Comparison of ENCODE assay signal across 2 cellular contexts in the genomic region with DNA sequence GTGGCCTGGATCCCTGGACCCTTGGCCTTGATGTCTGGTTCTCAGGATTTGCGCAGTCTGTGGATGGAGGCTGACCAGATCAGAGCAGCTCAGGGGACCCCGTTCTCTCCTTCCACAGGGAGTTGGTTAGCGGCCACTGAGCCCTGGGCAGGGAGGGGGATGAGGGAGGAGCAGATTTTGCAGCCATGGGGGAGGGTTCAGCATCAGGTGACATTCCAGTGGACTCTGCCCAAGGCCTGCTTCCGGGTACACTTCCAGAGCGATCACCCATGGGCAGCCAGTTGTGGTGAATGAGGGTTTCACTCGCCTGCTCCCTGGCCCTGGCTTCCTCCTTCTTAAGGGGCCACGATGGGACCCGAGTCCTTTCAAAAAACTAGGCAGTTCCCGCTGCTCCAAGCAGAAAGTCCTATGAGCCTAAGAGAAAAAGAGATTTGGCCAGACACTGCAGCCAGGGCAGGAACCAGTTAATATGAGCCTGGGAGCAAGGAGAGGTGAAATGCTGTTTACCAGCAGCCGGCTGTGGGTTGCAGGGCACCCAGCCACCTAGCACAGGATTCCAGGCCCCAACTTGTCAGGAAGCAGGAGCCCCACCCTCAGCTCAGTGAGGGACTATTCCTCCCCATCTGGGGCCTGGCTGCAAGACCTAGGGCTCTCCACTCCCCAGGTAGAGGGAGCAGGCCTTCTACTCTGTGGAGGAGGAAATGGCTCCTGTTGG.
A peak's percentile ranks its signal among the peaks of the same experiment; 100 is the strongest.
TF ChIP-seq lines count a peak whose summit lies in the region.

No MANE protein-coding gene starts in this region.

TF ChIP-seq in HEK293, 187 proteins besides CTCF, POLR2A, EP300 and RAD21:
- TF ChIP-seq ZNF26 (tag by site-specific recombination; IDR thresholded peaks at IDR 0.05) (no peak), ZIC2 (tag by site-specific recombination; IDR thresholded peaks at IDR 0.05) (peak; percentile 49; the same call in 1 of the 2 replicates)

TF ChIP-seq in HepG2, 621 proteins besides CTCF, POLR2A, EP300 and RAD21 (continues in another document):
- no peak for TF ChIP-seq ZKSCAN8 (CRISPR knock-in tag; IDR thresholded peaks at IDR 0.05; ENCODE audit: borderline replicate concordance)
- no peak for TF ChIP-seq HHEX (CRISPR knock-in tag; IDR thresholded peaks at IDR 0.05)
- TF ChIP-seq, protein P1, sequence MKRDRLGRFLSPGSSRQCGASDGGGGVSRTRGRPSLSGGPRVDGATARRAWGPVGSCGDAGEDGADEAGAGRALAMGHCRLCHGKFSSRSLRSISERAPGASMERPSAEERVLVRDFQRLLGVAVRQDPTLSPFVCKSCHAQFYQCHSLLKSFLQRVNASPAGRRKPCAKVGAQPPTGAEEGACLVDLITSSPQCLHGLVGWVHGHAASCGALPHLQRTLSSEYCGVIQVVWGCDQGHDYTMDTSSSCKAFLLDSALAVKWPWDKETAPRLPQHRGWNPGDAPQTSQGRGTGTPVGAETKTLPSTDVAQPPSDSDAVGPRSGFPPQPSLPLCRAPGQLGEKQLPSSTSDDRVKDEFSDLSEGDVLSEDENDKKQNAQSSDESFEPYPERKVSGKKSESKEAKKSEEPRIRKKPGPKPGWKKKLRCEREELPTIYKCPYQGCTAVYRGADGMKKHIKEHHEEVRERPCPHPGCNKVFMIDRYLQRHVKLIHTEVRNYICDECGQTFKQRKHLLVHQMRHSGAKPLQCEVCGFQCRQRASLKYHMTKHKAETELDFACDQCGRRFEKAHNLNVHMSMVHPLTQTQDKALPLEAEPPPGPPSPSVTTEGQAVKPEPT (CRISPR knock-in tag; IDR thresholded peaks at IDR 0.05; ENCODE audit: low read depth): no peak
- TF ChIP-seq KDM1A (CRISPR knock-in tag; IDR thresholded peaks at IDR 0.05): no peak; the same call in 1 of the 2 replicates
- no peak for TF ChIP-seq MTA3 (CRISPR knock-in tag; IDR thresholded peaks at IDR 0.05)
- no peak for TF ChIP-seq MYNN (CRISPR knock-in tag; IDR thresholded peaks at IDR 0.05; ENCODE audit: low read depth)
- TF ChIP-seq, protein P2, sequence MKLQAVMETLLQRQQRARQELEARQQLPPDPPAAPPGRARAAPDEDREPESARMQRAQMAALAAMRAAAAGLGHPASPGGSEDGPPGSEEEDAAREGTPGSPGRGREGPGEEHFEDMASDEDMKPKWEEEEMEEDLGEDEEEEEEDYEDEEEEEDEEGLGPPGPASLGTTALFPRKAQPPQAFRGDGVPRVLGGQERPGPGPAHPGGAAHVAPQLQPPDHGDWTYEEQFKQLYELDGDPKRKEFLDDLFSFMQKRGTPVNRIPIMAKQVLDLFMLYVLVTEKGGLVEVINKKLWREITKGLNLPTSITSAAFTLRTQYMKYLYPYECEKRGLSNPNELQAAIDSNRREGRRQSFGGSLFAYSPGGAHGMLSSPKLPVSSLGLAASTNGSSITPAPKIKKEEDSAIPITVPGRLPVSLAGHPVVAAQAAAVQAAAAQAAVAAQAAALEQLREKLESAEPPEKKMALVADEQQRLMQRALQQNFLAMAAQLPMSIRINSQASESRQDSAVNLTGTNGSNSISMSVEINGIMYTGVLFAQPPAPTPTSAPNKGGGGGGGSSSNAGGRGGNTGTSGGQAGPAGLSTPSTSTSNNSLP (IDR thresholded peaks at IDR 0.05; ENCODE audit: low read depth, low read length): no peak
- TF ChIP-seq GATAD1 (CRISPR knock-in tag; IDR thresholded peaks at IDR 0.05): no peak; the same call in none of the 2 replicates
- no peak for TF ChIP-seq CCAR2 (optimal IDR thresholded peaks at IDR 0.05; ENCODE audit: low read depth, low read length)
- TF ChIP-seq SNAPC5 (CRISPR knock-in tag; IDR thresholded peaks at IDR 0.05; ENCODE audit: borderline replicate concordance): no peak
- peak; percentile 68; the same call in 1 of the 2 replicates for TF ChIP-seq HOXD1 (CRISPR knock-in tag; IDR thresholded peaks at IDR 0.05)
- TF ChIP-seq HNRNPLL (IDR thresholded peaks at IDR 0.05; ENCODE audit: low read depth, low read length, poor library complexity, severe bottlenecking): no peak
- TF ChIP-seq KAT7 (CRISPR knock-in tag; IDR thresholded peaks at IDR 0.05; ENCODE audit: borderline replicate concordance): 0 out of 2 replicates have a peak, but pooled peaks have one; percentile 25
- TF ChIP-seq NCOA2 (CRISPR knock-in tag; IDR thresholded peaks at IDR 0.05): peak; percentile 74
- TF ChIP-seq ZNF781 (CRISPR knock-in tag; IDR thresholded peaks at IDR 0.05; ENCODE audit: borderline replicate concordance, not compliant biosample characterization): no peak
- TF ChIP-seq ZMYM2 (CRISPR knock-in tag; IDR thresholded peaks at IDR 0.05): no peak
- TF ChIP-seq, protein P3, sequence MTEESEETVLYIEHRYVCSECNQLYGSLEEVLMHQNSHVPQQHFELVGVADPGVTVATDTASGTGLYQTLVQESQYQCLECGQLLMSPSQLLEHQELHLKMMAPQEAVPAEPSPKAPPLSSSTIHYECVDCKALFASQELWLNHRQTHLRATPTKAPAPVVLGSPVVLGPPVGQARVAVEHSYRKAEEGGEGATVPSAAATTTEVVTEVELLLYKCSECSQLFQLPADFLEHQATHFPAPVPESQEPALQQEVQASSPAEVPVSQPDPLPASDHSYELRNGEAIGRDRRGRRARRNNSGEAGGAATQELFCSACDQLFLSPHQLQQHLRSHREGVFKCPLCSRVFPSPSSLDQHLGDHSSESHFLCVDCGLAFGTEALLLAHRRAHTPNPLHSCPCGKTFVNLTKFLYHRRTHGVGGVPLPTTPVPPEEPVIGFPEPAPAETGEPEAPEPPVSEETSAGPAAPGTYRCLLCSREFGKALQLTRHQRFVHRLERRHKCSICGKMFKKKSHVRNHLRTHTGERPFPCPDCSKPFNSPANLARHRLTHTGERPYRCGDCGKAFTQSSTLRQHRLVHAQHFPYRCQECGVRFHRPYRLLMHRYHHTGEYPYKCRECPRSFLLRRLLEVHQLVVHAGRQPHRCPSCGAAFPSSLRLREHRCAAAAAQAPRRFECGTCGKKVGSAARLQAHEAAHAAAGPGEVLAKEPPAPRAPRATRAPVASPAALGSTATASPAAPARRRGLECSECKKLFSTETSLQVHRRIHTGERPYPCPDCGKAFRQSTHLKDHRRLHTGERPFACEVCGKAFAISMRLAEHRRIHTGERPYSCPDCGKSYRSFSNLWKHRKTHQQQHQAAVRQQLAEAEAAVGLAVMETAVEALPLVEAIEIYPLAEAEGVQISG (CRISPR knock-in tag; IDR thresholded peaks at IDR 0.05): peak; percentile 83
- TF ChIP-seq ZNF597 (CRISPR knock-in tag; IDR thresholded peaks at IDR 0.05): no peak
- no peak; the same call in 1 of the 2 replicates for TF ChIP-seq SMAD3 (CRISPR knock-in tag; IDR thresholded peaks at IDR 0.05)
- TF ChIP-seq, protein P4, sequence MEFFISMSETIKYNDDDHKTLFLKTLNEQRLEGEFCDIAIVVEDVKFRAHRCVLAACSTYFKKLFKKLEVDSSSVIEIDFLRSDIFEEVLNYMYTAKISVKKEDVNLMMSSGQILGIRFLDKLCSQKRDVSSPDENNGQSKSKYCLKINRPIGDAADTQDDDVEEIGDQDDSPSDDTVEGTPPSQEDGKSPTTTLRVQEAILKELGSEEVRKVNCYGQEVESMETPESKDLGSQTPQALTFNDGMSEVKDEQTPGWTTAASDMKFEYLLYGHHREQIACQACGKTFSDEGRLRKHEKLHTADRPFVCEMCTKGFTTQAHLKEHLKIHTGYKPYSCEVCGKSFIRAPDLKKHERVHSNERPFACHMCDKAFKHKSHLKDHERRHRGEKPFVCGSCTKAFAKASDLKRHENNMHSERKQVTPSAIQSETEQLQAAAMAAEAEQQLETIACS (CRISPR knock-in tag; IDR thresholded peaks at IDR 0.05): peak; percentile 60
- TF ChIP-seq XRCC5 (optimal IDR thresholded peaks at IDR 0.05; ENCODE audit: low read length): peak; percentile 49
- peak; percentile 78 for TF ChIP-seq ZBTB38 (CRISPR knock-in tag; IDR thresholded peaks at IDR 0.05)
- TF ChIP-seq, protein P5, sequence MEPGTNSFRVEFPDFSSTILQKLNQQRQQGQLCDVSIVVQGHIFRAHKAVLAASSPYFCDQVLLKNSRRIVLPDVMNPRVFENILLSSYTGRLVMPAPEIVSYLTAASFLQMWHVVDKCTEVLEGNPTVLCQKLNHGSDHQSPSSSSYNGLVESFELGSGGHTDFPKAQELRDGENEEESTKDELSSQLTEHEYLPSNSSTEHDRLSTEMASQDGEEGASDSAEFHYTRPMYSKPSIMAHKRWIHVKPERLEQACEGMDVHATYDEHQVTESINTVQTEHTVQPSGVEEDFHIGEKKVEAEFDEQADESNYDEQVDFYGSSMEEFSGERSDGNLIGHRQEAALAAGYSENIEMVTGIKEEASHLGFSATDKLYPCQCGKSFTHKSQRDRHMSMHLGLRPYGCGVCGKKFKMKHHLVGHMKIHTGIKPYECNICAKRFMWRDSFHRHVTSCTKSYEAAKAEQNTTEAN (CRISPR knock-in tag; conservative IDR thresholded peaks at IDR 0.05): peak; percentile 32; the same call in 1 of the 2 replicates
- no peak for TF ChIP-seq SCMH1 (CRISPR knock-in tag; IDR thresholded peaks at IDR 0.05; ENCODE audit: borderline replicate concordance)
- TF ChIP-seq NFRKB (IDR thresholded peaks at IDR 0.05): no peak
- peak; percentile 95 for TF ChIP-seq ZNF652 (CRISPR knock-in tag; IDR thresholded peaks at IDR 0.05; ENCODE audit: borderline replicate concordance, low read depth)
- TF ChIP-seq ZNF431 (CRISPR knock-in tag; IDR thresholded peaks at IDR 0.05; ENCODE audit: borderline replicate concordance, low read depth): 0 out of 2 replicates have a peak, but pooled peaks have one; percentile 49
- TF ChIP-seq KLF11 (CRISPR knock-in tag; IDR thresholded peaks at IDR 0.05): no peak
- no peak for TF ChIP-seq ZNF75D (CRISPR knock-in tag; IDR thresholded peaks at IDR 0.05; ENCODE audit: borderline replicate concordance)
- TF ChIP-seq BRCA1 (CRISPR knock-in tag; IDR thresholded peaks at IDR 0.05): no peak
- no peak for TF ChIP-seq SP1 (IDR thresholded peaks at IDR 0.05)
- TF ChIP-seq SP1 (CRISPR knock-in tag; IDR thresholded peaks at IDR 0.05): no peak
- peak; percentile 61 to 76; a peak in 3 of 4 replicates for TF ChIP-seq HMGXB4 (CRISPR knock-in tag; IDR thresholded peaks at IDR 0.05; ENCODE audit: borderline replicate concordance in 1 of 2, low read depth in 1 of 2)
- no peak for TF ChIP-seq ZNF570 (CRISPR knock-in tag; IDR thresholded peaks at IDR 0.05; ENCODE audit: borderline replicate concordance)
- peak; percentile 62; the same call in 1 of the 2 replicates for TF ChIP-seq ZNF792 (CRISPR knock-in tag; IDR thresholded peaks at IDR 0.05)
- no peak for TF ChIP-seq NBN (conservative IDR thresholded peaks at IDR 0.05)
- TF ChIP-seq HNRNPK (IDR thresholded peaks at IDR 0.05; ENCODE audit: low read depth, low read length, poor library complexity, severe bottlenecking): no peak
- TF ChIP-seq ZNF674 (CRISPR knock-in tag; IDR thresholded peaks at IDR 0.05; ENCODE audit: low read depth): 0 out of 2 replicates have a peak, but pooled peaks have one; percentile 53
- TF ChIP-seq ZNF44 (CRISPR knock-in tag; IDR thresholded peaks at IDR 0.05): no peak
- peak; percentile 62 for TF ChIP-seq MIXL1 (CRISPR knock-in tag; IDR thresholded peaks at IDR 0.05)
- TF ChIP-seq CBX2 (IDR thresholded peaks at IDR 0.05; ENCODE audit: low read depth, low read length): no peak
- no peak for TF ChIP-seq CBX2 (CRISPR knock-in tag; IDR thresholded peaks at IDR 0.05; ENCODE audit: low read depth)
- TF ChIP-seq ZNF83 (CRISPR knock-in tag; IDR thresholded peaks at IDR 0.05; ENCODE audit: borderline replicate concordance): no peak; the same call in 1 of the 2 replicates
- TF ChIP-seq ATM (IDR thresholded peaks at IDR 0.05; ENCODE audit: borderline replicate concordance): no peak
- 0 out of 2 replicates have a peak, but pooled peaks have one; percentile 72 for TF ChIP-seq ZNF230 (CRISPR knock-in tag; IDR thresholded peaks at IDR 0.05)
